10 cellular contexts compared by ENCODE assay signal in the genomic region with DNA sequence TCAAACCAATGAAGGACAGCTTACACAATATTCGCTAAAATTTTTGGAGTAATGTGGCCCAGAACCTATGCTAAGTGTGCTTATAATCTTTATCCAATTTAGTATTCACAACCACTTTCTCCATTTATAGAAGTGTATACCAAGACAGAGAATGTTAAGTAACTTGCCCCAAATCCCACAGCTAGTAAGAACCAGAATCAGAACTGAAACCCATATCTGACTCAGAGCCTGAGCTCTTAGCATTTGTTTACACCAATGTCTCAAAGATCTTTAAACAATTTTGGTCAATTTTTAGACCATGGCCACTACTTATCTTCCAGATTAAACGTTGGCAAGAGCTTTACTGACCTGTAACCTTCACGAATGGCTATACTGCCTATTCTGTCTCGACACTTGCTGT. TPM values are rescaled to one million over a fixed set of nuclear protein-coding genes. Genes with fewer than 3 reads are reported as not detected.
A peak's percentile ranks its signal among the peaks of the same experiment; 100 is the strongest.
DNase-seq lines count a peak whose midpoint lies in the region; ATAC-seq and TF ChIP-seq lines count a peak whose summit lies in the region.
"Had no signal": no experiment of that assay in that cellular context is flagged by ENCODE, and none has a peak within 500 bp of the region (broad histone marks: within the 10 kb centered on the region; RNA-seq: fewer than 3 reads in every experiment).

No MANE protein-coding gene starts in this region.

- DNase-seq in fibroblast of peridontal ligament (ENCODE audit: extremely low read depth): peak; percentile 77
- DNase-seq in lower lobe of right lung: no peak
- DNase-seq: DMS153, left colon had no signal

- no peaks in the 10 kb centered on the region for H3K27me3 ChIP-seq in lower lobe of right lung (ENCODE audit: low read depth)

- ATAC-seq in GM18519 (IDR thresholded peaks at IDR 0.05; ENCODE audit: low FRiP score, unreplicated experiment): peak; percentile 51
- ATAC-seq in GM21447 (IDR thresholded peaks at IDR 0.05; ENCODE audit: unreplicated experiment): peak; percentile 48
- peak; percentile 58 for ATAC-seq in HG03196 (IDR thresholded peaks at IDR 0.05; ENCODE audit: unreplicated experiment)
- no peak for ATAC-seq in lower lobe of right lung
- ATAC-seq in HG03097 (IDR thresholded peaks at IDR 0.05; ENCODE audit: low FRiP score, unreplicated experiment): no peak
- no peak for ATAC-seq in GM19397 (IDR thresholded peaks at IDR 0.05; ENCODE audit: unreplicated experiment)
- ATAC-seq: left colon had no signal

- no peak overlapping the region for H3K27ac ChIP-seq in lower lobe of right lung
- H3K27ac ChIP-seq: RWPE1 had no signal

- no peak for TF ChIP-seq CTCF in lower lobe of right lung (IDR thresholded peaks at IDR 0.05)

- H3K9me3 ChIP-seq in lower lobe of right lung: no peaks in the 10 kb centered on the region

- H3K4me3 ChIP-seq in lower lobe of right lung: no peak overlapping the region

- intact Hi-C loops in lower lobe of right lung (cut with DNase I): loop anchor here (10.0 kb wide), 1 partner anchor 175 kb away; no protein-coding TSS in a partner anchor

- H3K36me3 ChIP-seq in lower lobe of right lung: peaks cover 64% of the 10 kb centered on the region

- H3K4me1 ChIP-seq in lower lobe of right lung: peaks cover 3% of the 10 kb centered on the region

RNA-seq across cellular contexts. Expression of gene PAPLN, which starts 53.0 kb away (rescaled TPM):
- 10.7 TPM for total RNA-seq in lower lobe of right lung

Comparison
In these comparisons a context has a peak if more than half of its experiments do, and no peak if none do; other contexts are left out.
1. ATAC-seq: peak in GM18519 (single experiment), GM21447 (single experiment) and HG03196 (single experiment); none in lower lobe of right lung (0 of 2), HG03097 (single experiment) and GM19397 (single experiment).